8 cellular contexts compared by ENCODE assay signal in genomic region chr2:177604291-177605065, GRCh38.
DNase-seq lines count a peak whose midpoint lies in the region; ATAC-seq, FAIRE-seq and TF ChIP-seq lines count a peak whose summit lies in the region.

No MANE protein-coding gene starts in this region.

- no peak overlapping the region for H3K27ac Mint-ChIP-seq in CD8-positive, alpha-beta memory T cell

- no peak overlapping the region for H3K4me3 Mint-ChIP-seq in CD8-positive, alpha-beta memory T cell

- peak; percentile 21 for DNase-seq in DMS53 treated with DMSO at 0.1 percent for 48 hours (lab: John Stamatoyannopoulos, UW; ENCODE audit: unreplicated experiment)
- peak; percentile 43 for DNase-seq in HT-29 (ENCODE audit: low spot score)
- peak; percentile 4 for DNase-seq in SHP77 treated with DMSO at 0.1 percent for 48 hours (lab: John Stamatoyannopoulos, UW)
- peak; percentile 93 for DNase-seq in fibroblast of the aortic adventitia (ENCODE audit: low read depth)
- no peak for DNase-seq in pancreas
- DNase-seq in occipital lobe (lab: John Stamatoyannopoulos, UW): no peak
- DNase-seq in CD8-positive, alpha-beta memory T cell: no peak

- H3K36me3 ChIP-seq in pancreas: no peaks in the 10 kb centered on the region
- no peaks in the 10 kb centered on the region for H3K36me3 ChIP-seq in CD8-positive, alpha-beta memory T cell (ENCODE audit: insufficient read depth, low read length)

- WGBS in pancreas, 2 donors: 30 to 32% methylated on average over 3 of the region's 3 CpGs

- peak overlapping the region; percentile 46 for H3K4me3 ChIP-seq in fibroblast of the aortic adventitia (ENCODE audit: low read depth, low read length)
- no peak overlapping the region for H3K4me3 ChIP-seq in pancreas
- H3K4me3 ChIP-seq in CD8-positive, alpha-beta memory T cell (ENCODE audit: low read length): no peak overlapping the region

- peaks cover 0 to 4% (median 0%) of the 10 kb centered on the region in 5 donors for H3K9me3 Mint-ChIP-seq in CD8-positive, alpha-beta memory T cell

- POLR2A ChIA-PET in CD8-positive, alpha-beta memory T cell (lab: Charles Lee): no interaction called here

- no peaks in the 10 kb centered on the region for H3K4me1 Mint-ChIP-seq in CD8-positive, alpha-beta memory T cell

- intact Hi-C loops in pancreas (cut with DNase I): loop anchor here in 1 of 3 donors (5.0 to 10.0 kb wide), 2 partner anchors 110 to 277 kb away; no protein-coding TSS in a partner anchor

- H3K9me3 ChIP-seq in pancreas: no peaks in the 10 kb centered on the region
- no peaks in the 10 kb centered on the region for H3K9me3 ChIP-seq in CD8-positive, alpha-beta memory T cell (ENCODE audit: low read length)

- CTCF ChIA-PET in CD8-positive, alpha-beta memory T cell (lab: Charles Lee): interaction anchor here (1.0 to 1.6 kb wide), 5 partner anchors 14 to 440 kb away, joined by 4 to 10 read pairs (median 4); a partner anchor contains a TSS

- ATAC-seq in pancreas (peak; percentile 43 to 85 (median 84)), GM21717 (IDR thresholded peaks at IDR 0.05; ENCODE audit: unreplicated experiment) (no peak)

- peaks cover 0 to 5% (median 0%) of the 10 kb centered on the region in 3 donors for H3K36me3 Mint-ChIP-seq in CD8-positive, alpha-beta memory T cell

- H3K27ac ChIP-seq in pancreas: no peak overlapping the region
- no peak overlapping the region for H3K27ac ChIP-seq in CD8-positive, alpha-beta memory T cell (ENCODE audit: low read depth, low read length)

- H3K27me3 ChIP-seq in pancreas: no peaks in the 10 kb centered on the region
- no peaks in the 10 kb centered on the region for H3K27me3 ChIP-seq in CD8-positive, alpha-beta memory T cell (ENCODE audit: insufficient read depth, low read length, poor library complexity, severe bottlenecking)

- H3K4me1 ChIP-seq in pancreas: no peaks in the 10 kb centered on the region
- H3K4me1 ChIP-seq in CD8-positive, alpha-beta memory T cell (ENCODE audit: insufficient read depth, low read length): no peaks in the 10 kb centered on the region

- TF ChIP-seq CTCF in fibroblast of the aortic adventitia (IDR thresholded peaks at IDR 0.05; ENCODE audit: insufficient read depth, low read length) (peak; percentile 88), pancreas (IDR thresholded peaks at IDR 0.05) (peak; percentile 28 to 54 (median 40))

- H3K27me3 Mint-ChIP-seq in CD8-positive, alpha-beta memory T cell: peaks cover 5 to 26% of the 10 kb centered on the region in 2 donors

- no peak for FAIRE-seq in pancreas (lab: Jason Lieb, UNC)

Comparison
In these comparisons a context has a peak if more than half of its experiments do, and no peak if none do; other contexts are left out.
1. DNase-seq: peak in DMS53 treated with DMSO at 0.1 percent for 48 hours (single experiment), HT-29 (single experiment), SHP77 treated with DMSO at 0.1 percent for 48 hours (single experiment) and fibroblast of the aortic adventitia (single experiment); none in pancreas (0 of 6), occipital lobe (single experiment) and CD8-positive, alpha-beta memory T cell (0 of 5).